In genomic region chr17:6147054-6147453, GRCh38 we compare ENCODE assay signal across 15 cellular contexts.
DNase-seq lines count a peak whose midpoint lies in the region; ATAC-seq and TF ChIP-seq lines count a peak whose summit lies in the region.
"Had no signal": no experiment of that assay in that cellular context is flagged by ENCODE, and none has a peak within 500 bp of the region (broad histone marks: within the 10 kb centered on the region; RNA-seq: fewer than 3 reads in every experiment).

No MANE protein-coding gene starts in this region.

- no peak overlapping the region for H3K23ac ChIP-seq in mesenchymal stem cell (ENCODE audit: low read length in 2 of 2)

- H3K27ac ChIP-seq in mesenchymal stem cell (ENCODE audit: low read length, poor library complexity, severe bottlenecking) = no peak overlapping the region
- H3K27ac ChIP-seq: BLaER1 treated with 17β-estradiol and CSF1 and Interleukin-3, amounts not matched to agents 10 nM and 100 nM had no signal

- no peak overlapping the region for H3K4me3 ChIP-seq in mesenchymal stem cell (ENCODE audit: insufficient read depth in 1 of 2, low read depth in 1 of 2, low read length in 2 of 2)
- H3K4me3 ChIP-seq: BLaER1 treated with 17β-estradiol and CSF1 and Interleukin-3, amounts not matched to agents 10 nM and 100 nM; HAP-1 had no signal

- no peak overlapping the region for H3K18ac ChIP-seq in mesenchymal stem cell (ENCODE audit: low read depth in 1 of 2, low read length in 2 of 2)

- H3K4ac ChIP-seq in mesenchymal stem cell (ENCODE audit: low read depth in 1 of 2, low read length in 2 of 2) = no peak overlapping the region

- no peak overlapping the region for H2BK120ac ChIP-seq in mesenchymal stem cell (ENCODE audit: low read depth, low read length)

- no peak overlapping the region for H2AK5ac ChIP-seq in mesenchymal stem cell (ENCODE audit: low read length, severe bottlenecking)

- H3K79me1 ChIP-seq in mesenchymal stem cell (replicated peaks; ENCODE audit: low read length, poor library complexity, severe bottlenecking) = no peaks in the 10 kb centered on the region

- intact Hi-C loops in activated naive CD4-positive, alpha-beta T cell treated with anti-CD3 and anti-CD28 coated beads for 36 hours (cut with micrococcal nuclease) = no loop called here

- H2BK15ac ChIP-seq in mesenchymal stem cell (ENCODE audit: low read depth, poor library complexity, severe bottlenecking) = no peak overlapping the region

- H3K4me3 Mint-ChIP-seq in T-cell = no peak overlapping the region
- H3K4me3 Mint-ChIP-seq in activated naive CD4-positive, alpha-beta T cell treated with anti-CD3 and anti-CD28 coated beads for 36 hours = no peak overlapping the region
- H3K4me3 Mint-ChIP-seq: B cell; CD8-positive, alpha-beta T cell had no signal

- H3K27me3 ChIP-seq in mesenchymal stem cell (ENCODE audit: control insufficient read depth in 1 of 2, insufficient read depth in 1 of 2, low read length in 2 of 2) = peaks cover 0 to 2% of the 10 kb centered on the region in 2 experiments
- H3K27me3 ChIP-seq: BLaER1 treated with 17β-estradiol and CSF1 and Interleukin-3, amounts not matched to agents 10 nM and 100 nM had no signal

- no peak overlapping the region for H4K8ac ChIP-seq in mesenchymal stem cell (ENCODE audit: low read length)

- no peaks in the 10 kb centered on the region for H3K36me3 Mint-ChIP-seq in T-cell
- H3K36me3 Mint-ChIP-seq in activated naive CD4-positive, alpha-beta T cell treated with anti-CD3 and anti-CD28 coated beads for 36 hours (ENCODE audit: low read depth) = no peaks in the 10 kb centered on the region
- H3K36me3 Mint-ChIP-seq: CD8-positive, alpha-beta T cell had no signal

- DNase-seq in NCI-H748 (lab: John Stamatoyannopoulos, UW; ENCODE audit: unreplicated experiment) (peak; percentile 60), NCI-H748 treated with DMSO at 0.1 percent for 48 hours (lab: John Stamatoyannopoulos, UW) (no peak), NCI-H146 treated with DMSO at 0.1 percent for 48 hours (lab: John Stamatoyannopoulos, UW; ENCODE audit: unreplicated experiment) (peak; percentile 49), mesenchymal stem cell (no peak), T-cell (no peak)
- no peak for DNase-seq in activated naive CD4-positive, alpha-beta T cell treated with anti-CD3 and anti-CD28 coated beads for 36 hours
- DNase-seq: 8988T; Calu3; CD8-positive, alpha-beta T cell; DMS79 treated with DMSO at 0.1 percent for 48 hours; GF-D8 had no signal

- H4K91ac ChIP-seq in mesenchymal stem cell (ENCODE audit: low read length) = peak overlapping the region; percentile 39

- peaks cover 0 to 11% (median 0%) of the 10 kb centered on the region in 3 donors for H3K9me3 Mint-ChIP-seq in T-cell
- no peaks in the 10 kb centered on the region for H3K9me3 Mint-ChIP-seq in activated naive CD4-positive, alpha-beta T cell treated with anti-CD3 and anti-CD28 coated beads for 36 hours
- H3K9me3 Mint-ChIP-seq: CD8-positive, alpha-beta T cell had no signal

- H2BK5ac ChIP-seq in mesenchymal stem cell (ENCODE audit: low read depth, low read length, poor library complexity, severe bottlenecking) = no peak overlapping the region

- peaks cover 24 to 25% of the 10 kb centered on the region in 2 donors for H3K27me3 Mint-ChIP-seq in T-cell
- peaks cover 15% of the 10 kb centered on the region for H3K27me3 Mint-ChIP-seq in activated naive CD4-positive, alpha-beta T cell treated with anti-CD3 and anti-CD28 coated beads for 36 hours (ENCODE audit: low read depth)

- no peak overlapping the region for H3K9ac ChIP-seq in mesenchymal stem cell (ENCODE audit: low read length)
- H3K9ac ChIP-seq: BLaER1 treated with 17β-estradiol and CSF1 and Interleukin-3, amounts not matched to agents 10 nM and 100 nM had no signal

- POLR2A ChIA-PET in T-cell (lab: Charles Lee) = no interaction called here

- peaks cover 3% of the 10 kb centered on the region for H3K9me3 ChIP-seq in mesenchymal stem cell (ENCODE audit: control insufficient read depth, low read length)
- H3K9me3 ChIP-seq: HAP-1 had no signal

- no peaks in the 10 kb centered on the region for H3K4me1 ChIP-seq in mesenchymal stem cell (ENCODE audit: control insufficient read depth, insufficient read depth, low read depth, low read length)
- H3K4me1 ChIP-seq: HAP-1 had no signal

- H2BK12ac ChIP-seq in mesenchymal stem cell (ENCODE audit: low read length in 2 of 2) = no peak overlapping the region

- no peak for ATAC-seq in T-cell (replicated peaks in 1 of 4)
- no peak for ATAC-seq in SK-N-SH treated with all-trans-retinoic acid at 6 μM for 48 hours
- ATAC-seq: CD8-positive, alpha-beta T cell had no signal

- no peaks in the 10 kb centered on the region for H3K4me1 Mint-ChIP-seq in T-cell
- H3K4me1 Mint-ChIP-seq in activated naive CD4-positive, alpha-beta T cell treated with anti-CD3 and anti-CD28 coated beads for 36 hours (ENCODE audit: low read depth) = no peaks in the 10 kb centered on the region
- H3K4me1 Mint-ChIP-seq: B cell had no signal

- H3K36me3 ChIP-seq in mesenchymal stem cell (ENCODE audit: control insufficient read depth in 1 of 2, insufficient read depth in 2 of 2, low read depth in 1 of 2, low read length in 2 of 2) = no peaks in the 10 kb centered on the region
- H3K36me3 ChIP-seq: BLaER1 treated with 17β-estradiol and CSF1 and Interleukin-3, amounts not matched to agents 10 nM and 100 nM; HAP-1 had no signal

- no peak overlapping the region for H3K4me2 ChIP-seq in mesenchymal stem cell (ENCODE audit: low read length, poor library complexity, severe bottlenecking)
- H3K4me2 ChIP-seq: BLaER1 treated with 17β-estradiol and CSF1 and Interleukin-3, amounts not matched to agents 10 nM and 100 nM had no signal

- H2AFZ ChIP-seq in mesenchymal stem cell (ENCODE audit: low read depth, low read length) = no peak overlapping the region

- CTCF ChIA-PET in T-cell (lab: Charles Lee) = no interaction called here
- CTCF ChIA-PET in activated naive CD4-positive, alpha-beta T cell treated with anti-CD3 and anti-CD28 coated beads for 36 hours (lab: Charles Lee) = no interaction called here

- 43% methylated on average over 6 of the region's 6 CpGs for WGBS in mesenchymal stem cell

- H3K27ac Mint-ChIP-seq in T-cell = no peak overlapping the region
- no peak overlapping the region for H3K27ac Mint-ChIP-seq in activated naive CD4-positive, alpha-beta T cell treated with anti-CD3 and anti-CD28 coated beads for 36 hours
- H3K27ac Mint-ChIP-seq: B cell; CD8-positive, alpha-beta T cell had no signal

- no peak overlapping the region for H3K14ac ChIP-seq in mesenchymal stem cell (ENCODE audit: low read length in 2 of 2)

TF ChIP-seq in SK-N-SH treated with all-trans-retinoic acid at 6 μM for 48 hours, 23 proteins besides CTCF, POLR2A, EP300 and RAD21:
- TF ChIP-seq GLIS3 (CRISPR knock-in tag; IDR thresholded peaks at IDR 0.05) (no peak), ZNF8 (CRISPR knock-in tag; IDR thresholded peaks at IDR 0.05) (no peak), BACH2 (CRISPR knock-in tag; IDR thresholded peaks at IDR 0.05; ENCODE audit: borderline replicate concordance) (no peak), POU6F1 (CRISPR knock-in tag; IDR thresholded peaks at IDR 0.05; ENCODE audit: borderline replicate concordance, low read depth) (no peak), TOX (CRISPR knock-in tag; IDR thresholded peaks at IDR 0.05; ENCODE audit: borderline replicate concordance) (no peak), OSR1 (CRISPR knock-in tag; IDR thresholded peaks at IDR 0.05) (no peak)
TF ChIP-seq in SK-N-SH treated with all-trans-retinoic acid at 6 μM for 48 hours: peak in this region for 0.

Comparison
In these comparisons a context has a peak if more than half of its experiments do, and no peak if none do; other contexts are left out.
1. DNase-seq: peak in NCI-H748 (single experiment) and NCI-H146 treated with DMSO at 0.1 percent for 48 hours (single experiment); none in NCI-H748 treated with DMSO at 0.1 percent for 48 hours (single experiment), mesenchymal stem cell (single experiment), T-cell (0 of 34) and activated naive CD4-positive, alpha-beta T cell treated with anti-CD3 and anti-CD28 coated beads for 36 hours (single experiment).